ENCODE assay signal across 8 cellular contexts in the genomic region with DNA sequence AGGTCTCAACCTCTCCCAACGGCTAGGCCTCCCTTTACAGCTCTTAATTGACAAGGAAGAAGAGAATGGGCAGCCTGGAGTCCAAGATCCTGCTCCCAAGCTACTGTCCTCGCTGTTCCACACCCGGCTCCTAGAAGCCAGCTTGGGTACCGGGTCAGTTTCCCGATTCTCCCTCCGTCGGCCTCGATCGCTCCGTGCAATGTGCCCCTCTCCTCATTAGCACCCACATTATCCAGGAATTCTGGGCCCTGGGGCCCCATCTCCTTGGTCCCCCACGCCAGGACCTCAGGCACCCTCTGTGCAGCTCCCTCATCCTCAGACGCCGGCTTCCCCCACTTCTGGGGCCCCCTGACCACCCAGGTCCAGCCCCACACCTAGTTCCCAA. TPM values are rescaled to one million over a fixed set of nuclear protein-coding genes. Genes with fewer than 3 reads are reported as not detected.
A peak's percentile ranks its signal among the peaks of the same experiment; 100 is the strongest.
DNase-seq lines count a peak whose midpoint lies in the region; ATAC-seq and TF ChIP-seq lines count a peak whose summit lies in the region.

No MANE protein-coding gene starts in this region.

- peak overlapping the region; percentile 88 for H3K4me3 ChIP-seq in GM08714 (ENCODE audit: low read length)
- peak overlapping the region; percentile 100 for H3K4me3 ChIP-seq in RWPE2 (ENCODE audit: severe bottlenecking)
- peak overlapping the region; percentile 69 to 83 for H3K4me3 ChIP-seq in esophagus (ENCODE audit: low read depth in 1 of 2, low read length in 2 of 2)
- peak overlapping the region; percentile 98 for H3K4me3 ChIP-seq in psoas muscle

- DNase-seq in RWPE2 (ENCODE audit: low spot score) = no peak
- no peak for DNase-seq in psoas muscle
- DNase-seq in KG1 (lab: John Stamatoyannopoulos, UW) = no peak
- no peak for DNase-seq in medulla oblongata (ENCODE audit: extremely low spot score)
- no peak for DNase-seq in activated CD4-positive, CD25-positive, alpha-beta regulatory T cell (lab: John Stamatoyannopoulos, UW)

- 0% methylated on average over 13 of the region's 13 CpGs for WGBS in esophagus, 2 donors
- 0 to 1% (median 1%) methylated on average over 11 to 13 of the region's 13 CpGs for WGBS in psoas muscle, 3 donors

- ATAC-seq in RWPE2 (ENCODE audit: low read depth) (peak; percentile 1; the same call in 2 of the 3 replicates), psoas muscle (no peak), GM18517 (IDR thresholded peaks at IDR 0.05; ENCODE audit: unreplicated experiment) (no peak)

- H3K36me3 ChIP-seq in RWPE2 (ENCODE audit: low read depth) (peaks cover 43% of the 10 kb centered on the region), esophagus (ENCODE audit: control insufficient read depth in 2 of 2, insufficient read depth in 2 of 2, low read length in 1 of 2) (peaks cover 9 to 28% of the 10 kb centered on the region in 2 donors), psoas muscle (ENCODE audit: insufficient read depth in 1 of 2, low read depth in 1 of 2) (peaks cover 0 to 56% of the 10 kb centered on the region in 2 donors)

- H3K9me3 ChIP-seq in RWPE2 (ENCODE audit: severe bottlenecking) (no peaks in the 10 kb centered on the region), esophagus (ENCODE audit: control insufficient read depth in 2 of 2, insufficient read depth in 1 of 2, low read depth in 1 of 2, low read length in 1 of 2) (no peaks in the 10 kb centered on the region), psoas muscle (no peaks in the 10 kb centered on the region)

- H3K27ac ChIP-seq in RWPE2 (ENCODE audit: poor library complexity, severe bottlenecking) (peak overlapping the region; percentile 57), esophagus (ENCODE audit: low read depth in 2 of 2, low read length in 1 of 2) (peak overlapping the region; percentile 95 to 99), psoas muscle (peak overlapping the region; percentile 99)

- intact Hi-C loops in psoas muscle (cut with DNase I) = loop anchor here in 1 of 2 donors (2.0 to 5.0 kb wide), 3 partner anchors 354 to 459 kb away; partner anchors contain the start of genes BUD13 and ZPR1

- H3K27me3 ChIP-seq in RWPE2 (ENCODE audit: insufficient read depth, poor library complexity, severe bottlenecking) (no peaks in the 10 kb centered on the region), esophagus (ENCODE audit: control insufficient read depth in 1 of 2, insufficient read depth in 2 of 2, low read length in 2 of 2) (no peaks in the 10 kb centered on the region), psoas muscle (ENCODE audit: insufficient read depth in 3 of 3, low read length in 2 of 3) (no peaks in the 10 kb centered on the region)

- TF ChIP-seq CTCF in RWPE2 (IDR thresholded peaks at IDR 0.05; ENCODE audit: poor library complexity, severe bottlenecking) (no peak), psoas muscle (IDR thresholded peaks at IDR 0.05) (no peak)

- H3K4me1 ChIP-seq in RWPE2 (ENCODE audit: insufficient read depth, poor library complexity, severe bottlenecking) (no peaks in the 10 kb centered on the region), esophagus (ENCODE audit: control insufficient read depth in 2 of 2, insufficient read depth in 2 of 2, low read length in 1 of 2) (peaks cover 0 to 2% of the 10 kb centered on the region in 2 donors), psoas muscle (peaks cover 29% of the 10 kb centered on the region)

RNA-seq across cellular contexts. Expression of gene PCSK7, which starts 0.2 kb away (rescaled TPM):
- polyA plus RNA-seq in esophagus (10 to 100 TPM; 22.8 to 37.3 TPM), psoas muscle (10 to 100 TPM in 2 of 3 donors, 1 to 10 TPM in 1; 9.9 to 17.5 (median 13.4) TPM)
- total RNA-seq in psoas muscle = 10 to 100 TPM; 15.8 to 23.6 (median 20.8) TPM

RNA-seq across cellular contexts. Expression of gene RNF214, which starts 0.8 kb away (rescaled TPM):
- polyA plus RNA-seq in esophagus = 1 to 10 TPM; 5.9 to 6.6 TPM
- total RNA-seq in psoas muscle = 10 to 100 TPM; 31.0 to 39.4 (median 34.7) TPM
- 10 to 100 TPM; 12.4 to 19.7 (median 16.8) TPM for polyA plus RNA-seq in psoas muscle

RNA-seq across cellular contexts. Expression of gene TAGLN, which starts 32.5 kb away (rescaled TPM):
- 1,000 to 10,000 TPM in 1 of 2 donors, 100 to 1,000 TPM in 1; 469 to 1,217 TPM for polyA plus RNA-seq in esophagus
- total RNA-seq in psoas muscle = 10 to 100 TPM; 36.2 to 73.0 (median 51.7) TPM
- polyA plus RNA-seq in psoas muscle = 100 to 1,000 TPM in 2 of 3 donors, 10 to 100 TPM in 1; 86.5 to 140 (median 117) TPM

RNA-seq across cellular contexts. Expression of gene SIDT2, which starts 53.1 kb away (rescaled TPM):
- 10 to 100 TPM in 1 of 2 donors, 1 to 10 TPM in 1; 8.3 to 11.3 TPM for polyA plus RNA-seq in esophagus
- 10 to 100 TPM; 12.6 to 22.8 (median 19.9) TPM for total RNA-seq in psoas muscle
- polyA plus RNA-seq in psoas muscle = 10 to 100 TPM in 1 of 3 donors, 1 to 10 TPM in 2; 7.1 to 10.5 (median 7.3) TPM

RNA-seq across cellular contexts. Expression of gene BACE1-AS, which starts 59.5 kb away (rescaled TPM):
- polyA plus RNA-seq in esophagus (1 to 10 TPM; 2.3 to 5.9 TPM), psoas muscle (1 to 10 TPM; 5.7 to 7.2 (median 7.0) TPM)
- total RNA-seq in psoas muscle = 10 to 100 TPM; 10.8 to 18.1 (median 16.4) TPM
